In genomic region chr11:9231848-9232177, GRCh38 we compare ENCODE assay signal across 1 cellular context.
TF ChIP-seq lines count a peak whose summit lies in the region.

No MANE protein-coding gene starts in this region.

TF ChIP-seq in HepG2, 621 proteins besides CTCF, POLR2A, EP300 and RAD21 (continued from another document):
- TF ChIP-seq ZNF280D (CRISPR knock-in tag; IDR thresholded peaks at IDR 0.05) (no peak), ZNF224 (CRISPR knock-in tag; IDR thresholded peaks at IDR 0.05) (no peak), NFRKB (IDR thresholded peaks at IDR 0.05) (no peak), STAT6 (CRISPR knock-in tag; IDR thresholded peaks at IDR 0.05; ENCODE audit: borderline replicate concordance) (no peak), SP4 (CRISPR knock-in tag; IDR thresholded peaks at IDR 0.05) (no peak)
TF ChIP-seq in HepG2: peak in this region for 0.
